In the genomic region with DNA sequence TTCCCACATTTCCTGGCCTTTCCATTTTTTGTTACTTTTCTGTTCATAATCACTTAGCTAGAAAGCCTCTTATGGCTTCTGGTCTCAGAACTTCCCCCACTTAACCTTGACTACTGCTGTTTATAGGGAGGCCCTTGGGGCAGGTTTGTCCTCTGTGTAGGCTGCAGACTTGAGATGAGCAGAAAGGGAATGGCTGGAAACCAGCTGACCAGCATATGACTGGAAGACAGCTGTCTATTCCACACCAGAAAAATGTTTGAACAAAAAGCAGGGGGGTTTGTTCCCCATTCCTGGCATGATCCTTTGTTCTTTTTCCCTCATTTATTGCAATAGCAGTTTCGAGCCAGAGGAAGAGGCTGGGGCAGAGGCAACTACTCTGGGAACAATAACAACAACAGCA, we compare ENCODE assay signal across 10 cellular contexts. TPM values are rescaled to one million over a fixed set of nuclear protein-coding genes. Genes with fewer than 3 reads are reported as not detected.
DNase-seq lines count a peak whose midpoint lies in the region; ATAC-seq and TF ChIP-seq lines count a peak whose summit lies in the region.
"Had no signal": no experiment of that assay in that cellular context is flagged by ENCODE, and none has a peak within 500 bp of the region (broad histone marks: within the 10 kb centered on the region; RNA-seq: fewer than 3 reads in every experiment).

No MANE protein-coding gene starts in this region.

- H3K4me1 ChIP-seq in transverse colon = peaks cover 7 to 38% (median 23%) of the 10 kb centered on the region in 4 donors

- no peak for ATAC-seq in GM19455 (IDR thresholded peaks at IDR 0.05; ENCODE audit: unreplicated experiment)
- ATAC-seq: HCT116 had no signal

- H3K4me3 Mint-ChIP-seq in activated naive CD4-positive, alpha-beta T cell treated with anti-CD3 and anti-CD28 coated beads, Interleukin-2, amount 50 U/mL, for 24 hours = peak overlapping the region; percentile 71
- H3K4me3 Mint-ChIP-seq in brain = no peak overlapping the region

- no peaks in the 10 kb centered on the region for H3K9me3 ChIP-seq in transverse colon

- no peak for DNase-seq in activated naive CD4-positive, alpha-beta T cell treated with anti-CD3 and anti-CD28 coated beads, Interleukin-2, amount 50 U/mL, for 16 hours
- DNase-seq in midbrain (lab: John Stamatoyannopoulos, UW) (peak; percentile 5), transverse colon (no peak), HUDEP-2 (lab: John Stamatoyannopoulos, UW; ENCODE audit: unreplicated experiment in 76 of 76) (no peak), NK-92 (lab: John Stamatoyannopoulos, UW; ENCODE audit: unreplicated experiment) (no peak)
- DNase-seq: hippocampal formation had no signal

- TF ChIP-seq CTCF in brain (conservative IDR thresholded peaks at IDR 0.05) (no peak), transverse colon (IDR thresholded peaks at IDR 0.05) (no peak)

- no peak overlapping the region for H3K4me3 ChIP-seq in transverse colon

- peak overlapping the region; percentile 100 for H3K27ac Mint-ChIP-seq in activated naive CD4-positive, alpha-beta T cell treated with anti-CD3 and anti-CD28 coated beads, Interleukin-2, amount 50 U/mL, for 24 hours
- H3K27ac Mint-ChIP-seq in brain = peak overlapping the region in 3 of 5 experiments; percentile 59 to 83 (median 83)

- peaks cover 0 to 42% (median 19%) of the 10 kb centered on the region in 4 donors for H3K36me3 ChIP-seq in transverse colon

- intact Hi-C loops in transverse colon (cut with DNase I; ENCODE audit: low total_unique reads) = no loop called here

- TF ChIP-seq EP300 in transverse colon (IDR thresholded peaks at IDR 0.05; ENCODE audit: low read depth) = no peak

- peak overlapping the region in 3 of 4 donors; percentile 64 to 67 (median 67) for H3K27ac ChIP-seq in transverse colon

- in situ Hi-C loops in transverse colon (cut with MboI; ENCODE audit: low pct_ligation_motif_present in 1 of 4, low pct_unique_long_range_greater_than_20kb in 1 of 4, low sequenced_read_pairs in 3 of 4) = no loop called here

- H3K27me3 Mint-ChIP-seq in activated naive CD4-positive, alpha-beta T cell treated with anti-CD3 and anti-CD28 coated beads, Interleukin-2, amount 50 U/mL, for 24 hours = no peaks in the 10 kb centered on the region
- H3K27me3 Mint-ChIP-seq in brain = no peaks in the 10 kb centered on the region

- no peaks in the 10 kb centered on the region for H3K9me3 Mint-ChIP-seq in activated naive CD4-positive, alpha-beta T cell treated with anti-CD3 and anti-CD28 coated beads, Interleukin-2, amount 50 U/mL, for 24 hours
- H3K9me3 Mint-ChIP-seq in brain = no peaks in the 10 kb centered on the region

- peaks cover 59% of the 10 kb centered on the region for H3K4me1 Mint-ChIP-seq in activated naive CD4-positive, alpha-beta T cell treated with anti-CD3 and anti-CD28 coated beads, Interleukin-2, amount 50 U/mL, for 24 hours
- H3K4me1 Mint-ChIP-seq in brain = peaks cover 9% of the 10 kb centered on the region

- no peak for TF ChIP-seq POLR2A in transverse colon (IDR thresholded peaks at IDR 0.05)

- 40 to 63% methylated on average over 1 of the region's 1 CpG for WGBS in transverse colon (ENCODE audit: low coverage in 1 of 2), 2 donors

- no peaks in the 10 kb centered on the region for H3K27me3 ChIP-seq in transverse colon

- H3K36me3 Mint-ChIP-seq in activated naive CD4-positive, alpha-beta T cell treated with anti-CD3 and anti-CD28 coated beads, Interleukin-2, amount 50 U/mL, for 24 hours = peaks cover 22% of the 10 kb centered on the region
- peaks cover 65% of the 10 kb centered on the region for H3K36me3 Mint-ChIP-seq in brain

RNA-seq across cellular contexts. Expression of gene SH3D21, which starts 4.9 kb away (rescaled TPM):
- polyA plus RNA-seq in brain (ENCODE audit: insufficient read depth, low read depth, low replicate concordance) = 1.6 TPM
- total RNA-seq in transverse colon = 100 to 1,000 TPM in 1 of 4 donors, 10 to 100 TPM in 3; 12.7 to 143 (median 15.9) TPM

RNA-seq across cellular contexts. Expression of gene EVA1B, which starts 22.2 kb away (rescaled TPM):
- polyA plus RNA-seq in brain (ENCODE audit: insufficient read depth, low read depth, low replicate concordance) = 5.2 TPM
- total RNA-seq in transverse colon = 10 to 100 TPM in 3 of 4 donors, 1 to 10 TPM in 1; 4.4 to 24.8 (median 10.4) TPM
